In genomic region chr18:57802869-57803118, GRCh38 we compare ENCODE assay signal across 8 cellular contexts. TPM values are rescaled to one million over a fixed set of nuclear protein-coding genes. Genes with fewer than 3 reads are reported as not detected.
DNase-seq lines count a peak whose midpoint lies in the region; ATAC-seq and TF ChIP-seq lines count a peak whose summit lies in the region.

No MANE protein-coding gene starts in this region.

- DNase-seq in heart left ventricle (peak in 1 of 5 donors; percentile 28), Right ventricle myocardium inferior (ENCODE audit: missing footprints) (no peak), brain microvascular endothelial cell (no peak), uterus (no peak), retina (no peak), RKO (ENCODE audit: low spot score) (no peak)

- H3K27ac ChIP-seq in heart left ventricle (peak overlapping the region; percentile 70 to 97 (median 92)), brain microvascular endothelial cell (peak overlapping the region; percentile 74), mesodermal cell (ENCODE audit: low read depth, low read length, severe bottlenecking) (no peak overlapping the region), uterus (peak overlapping the region; percentile 81 to 90)

- H3K4me3 ChIP-seq in heart left ventricle (peak overlapping the region; percentile 78 to 97 (median 90)), brain microvascular endothelial cell (ENCODE audit: low read depth, low read length) (peak overlapping the region; percentile 84), mesodermal cell (ENCODE audit: extremely low read depth, insufficient read depth, low read length, poor library complexity, severe bottlenecking) (peak overlapping the region; percentile 42), uterus (peak overlapping the region; percentile 59 to 69)

- no peak for TF ChIP-seq POLR2A in heart left ventricle (IDR thresholded peaks at IDR 0.05)
- TF ChIP-seq POLR2A in uterus (IDR thresholded peaks at IDR 0.05): no peak

- H3K27me3 ChIP-seq in heart left ventricle: peaks cover 0 to 46% (median 0%) of the 10 kb centered on the region in 9 donors
- no peaks in the 10 kb centered on the region for H3K27me3 ChIP-seq in brain microvascular endothelial cell (replicated peaks)
- no peaks in the 10 kb centered on the region for H3K27me3 ChIP-seq in uterus

- intact Hi-C loops in heart left ventricle (cut with DNase I): loop anchor here in 4 of 10 donors (5.0 to 10.0 kb wide), 8 partner anchors 35 to 180 kb away; partner anchors contain the start of gene NARS1 (in 1 of the 4)
- intact Hi-C loops in Right ventricle myocardium inferior (cut with DNase I): loop anchor here (10.0 kb wide), 2 partner anchors 88 to 138 kb away; no protein-coding TSS in a partner anchor
- intact Hi-C loops in uterus (cut with DNase I; ENCODE audit: low total_unique reads): loop anchor here (10.0 kb wide), 1 partner anchor 168 kb away; no protein-coding TSS in a partner anchor

- peaks cover 0 to 62% (median 25%) of the 10 kb centered on the region in 12 donors for H3K4me1 ChIP-seq in heart left ventricle
- H3K4me1 ChIP-seq in mesodermal cell (ENCODE audit: control insufficient read depth, insufficient read depth, low read length, poor library complexity, severe bottlenecking): peaks cover 23% of the 10 kb centered on the region
- H3K4me1 ChIP-seq in uterus: no peaks in the 10 kb centered on the region

- 0 to 1% (median 0%) methylated on average over 6 to 31 of the region's 31 CpGs; no CpG with 5 or more reads in 1 of the 4 donors for WGBS in heart left ventricle, 4 donors
- 1% methylated on average over 25 to 28 of the region's 31 CpGs for WGBS in mesodermal cell (ENCODE audit: insufficient coverage in 2 of 2), 2 experiments

- in situ Hi-C loops in brain microvascular endothelial cell (cut with HindIII; ENCODE audit: low pct_ligation_motif_present, low sequenced_read_pairs): no loop called here

- no peaks in the 10 kb centered on the region for H3K9me3 ChIP-seq in heart left ventricle
- no peaks in the 10 kb centered on the region for H3K9me3 ChIP-seq in mesodermal cell (ENCODE audit: control insufficient read depth, low read length)
- no peaks in the 10 kb centered on the region for H3K9me3 ChIP-seq in uterus

- H3K36me3 ChIP-seq in heart left ventricle (no peaks in the 10 kb centered on the region), brain microvascular endothelial cell (replicated peaks) (no peaks in the 10 kb centered on the region), mesodermal cell (ENCODE audit: control insufficient read depth, insufficient read depth, low read length) (no peaks in the 10 kb centered on the region), uterus (no peaks in the 10 kb centered on the region)

- TF ChIP-seq CTCF in heart left ventricle (IDR thresholded peaks at IDR 0.05): no peak
- no peak for TF ChIP-seq CTCF in brain microvascular endothelial cell (IDR thresholded peaks at IDR 0.05; ENCODE audit: low read depth, low read length, missing control alignments)
- no peak for TF ChIP-seq CTCF in uterus (IDR thresholded peaks at IDR 0.05)

- ATAC-seq in heart left ventricle (no peak), Right ventricle myocardium inferior (no peak), HG02884 (IDR thresholded peaks at IDR 0.05; ENCODE audit: unreplicated experiment) (no peak)

RNA-seq across cellular contexts. Expression of gene ATP8B1, which starts 0.3 kb away (rescaled TPM):
- total RNA-seq in heart left ventricle (10 to 100 TPM in 1 of 9 donors, 1 to 10 TPM in 8; 5.3 to 12.8 (median 6.5) TPM), Right ventricle myocardium inferior (5.0 TPM), uterus (10 to 100 TPM; 18.4 to 24.9 (median 22.1) TPM)
- 1 to 10 TPM; 3.0 to 3.7 TPM for polyA plus RNA-seq in heart left ventricle
- 3.6 TPM for polyA plus RNA-seq in mesodermal cell (2013, experiment 1 of 2)
- polyA plus RNA-seq in mesodermal cell (2013, experiment 2 of 2): 2.7 TPM
